In genomic region chr2:33238111-33238510, GRCh38 we compare ENCODE assay signal across 1 cellular context.
A peak's percentile ranks its signal among the peaks of the same experiment; 100 is the strongest.
TF ChIP-seq lines count a peak whose summit lies in the region.

No MANE protein-coding gene starts in this region.

TF ChIP-seq in A549, 52 proteins besides CTCF, POLR2A, EP300 and RAD21 (continued from another document):
- TF ChIP-seq RARB (CRISPR knock-in tag; IDR thresholded peaks at IDR 0.05) (no peak), NR3C1 (IDR thresholded peaks at IDR 0.05) (no peak), ESRRA (IDR thresholded peaks at IDR 0.05; ENCODE audit: borderline replicate concordance, low read length) (no peak), FOXS1 (CRISPR knock-in tag; IDR thresholded peaks at IDR 0.05) (peak; percentile 27; the same call in 1 of the 2 replicates), CBX2 (IDR thresholded peaks at IDR 0.05; ENCODE audit: borderline replicate concordance, low read depth) (no peak), FOSL2 (IDR thresholded peaks at IDR 0.05) (peak; percentile 34; the same call in 1 of the 2 replicates), FOSL2 (CRISPR knock-in tag; IDR thresholded peaks at IDR 0.05) (peak; percentile 87), POLR2AphosphoS2 (conservative IDR thresholded peaks at IDR 0.05; ENCODE audit: low read length) (no peak), RNF2 (IDR thresholded peaks at IDR 0.05; ENCODE audit: borderline replicate concordance, low read depth) (no peak), SREBF2 (IDR thresholded peaks at IDR 0.05) (no peak), MAZ (IDR thresholded peaks at IDR 0.05; ENCODE audit: borderline replicate concordance, low read depth, low read length) (no peak), CEBPB (IDR thresholded peaks at IDR 0.05) (peak in 1 of 2 experiments; percentile 58; a peak in 2 of 4 replicates), MYC (IDR thresholded peaks at IDR 0.05; ENCODE audit: borderline replicate concordance, low read length) (0 out of 2 replicates have a peak, but pooled peaks have one; percentile 30), ELK1 (IDR thresholded peaks at IDR 0.05; ENCODE audit: low read depth, low read length) (no peak), ZC3H11A (IDR thresholded peaks at IDR 0.05) (no peak), PBX3 (IDR thresholded peaks at IDR 0.05) (no peak), SMC3 (IDR thresholded peaks at IDR 0.05) (no peak), HMGXB4 (CRISPR knock-in tag; IDR thresholded peaks at IDR 0.05; ENCODE audit: borderline replicate concordance) (no peak), EHF (CRISPR knock-in tag; IDR thresholded peaks at IDR 0.05) (no peak), HES2 (IDR thresholded peaks at IDR 0.05) (no peak), GATA3 (IDR thresholded peaks at IDR 0.05; ENCODE audit: borderline replicate concordance) (peak; percentile 60; the same call in 1 of the 2 replicates), CBX8 (IDR thresholded peaks at IDR 0.05) (no peak), HDAC2 (IDR thresholded peaks at IDR 0.05) (no peak), ZNF302 (CRISPR knock-in tag; IDR thresholded peaks at IDR 0.05) (no peak), BCL3 (IDR thresholded peaks at IDR 0.05) (no peak), ZFP36 (IDR thresholded peaks at IDR 0.05; ENCODE audit: borderline replicate concordance, partially characterized antibody) (no peak), USF2 (IDR thresholded peaks at IDR 0.05) (no peak), EHMT2 (IDR thresholded peaks at IDR 0.05; ENCODE audit: low read depth) (no peak), ATOH8 (CRISPR knock-in tag; IDR thresholded peaks at IDR 0.05; ENCODE audit: low read depth) (no peak), HOXB13 (CRISPR knock-in tag; IDR thresholded peaks at IDR 0.05; ENCODE audit: low read depth) (no peak), CHD2 (IDR thresholded peaks at IDR 0.05; ENCODE audit: low read length, partially characterized antibody) (no peak), MAFK (IDR thresholded peaks at IDR 0.05; ENCODE audit: partially characterized antibody) (no peak), CHD4 (IDR thresholded peaks at IDR 0.05; ENCODE audit: borderline replicate concordance) (no peak), RCOR1 (IDR thresholded peaks at IDR 0.05; ENCODE audit: low read depth, low read length) (no peak), MAX (IDR thresholded peaks at IDR 0.05) (no peak)
TF ChIP-seq in A549: peak in this region for 8.
